ENCODE assay signal across 11 cellular contexts in the genomic region with DNA sequence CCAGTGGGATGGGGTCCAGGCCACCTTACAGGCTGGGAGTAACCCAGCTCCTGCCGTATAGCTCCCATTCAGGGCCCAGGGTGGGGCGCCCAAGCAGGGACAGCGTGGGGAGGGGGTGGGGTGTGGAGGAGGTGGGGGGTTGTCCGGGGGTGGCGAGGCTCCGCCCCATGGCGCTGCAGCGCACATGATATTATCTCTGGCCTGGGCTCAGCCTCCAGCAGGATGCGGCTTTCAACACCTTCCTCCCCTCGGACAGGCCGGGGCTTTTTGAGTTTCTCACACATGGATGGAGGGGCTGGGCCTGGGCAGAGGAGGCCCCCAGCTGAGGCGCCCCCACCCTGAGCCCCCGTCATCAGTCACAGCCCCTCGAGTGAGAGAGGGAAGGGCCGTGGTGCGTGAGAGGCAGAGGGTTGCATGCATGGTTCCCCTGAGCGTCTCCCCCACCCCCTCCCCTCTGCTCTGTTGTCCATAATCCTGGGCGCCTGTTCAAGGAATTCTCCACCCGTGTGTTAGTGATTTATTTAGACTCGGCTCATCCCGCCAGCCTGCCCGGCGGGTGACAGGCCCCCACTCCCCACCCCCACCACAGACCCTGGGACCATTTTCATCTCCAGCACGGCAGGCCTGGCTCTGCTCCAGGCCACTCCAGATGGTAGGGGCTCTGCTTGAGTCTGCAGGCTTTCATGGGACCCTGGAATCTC. TPM values are rescaled to one million over a fixed set of nuclear protein-coding genes. Genes with fewer than 3 reads are reported as not detected.
DNase-seq lines count a peak whose midpoint lies in the region; ATAC-seq and TF ChIP-seq lines count a peak whose summit lies in the region.
"Had no signal": no experiment of that assay in that cellular context is flagged by ENCODE, and none has a peak within 500 bp of the region (broad histone marks: within the 10 kb centered on the region; RNA-seq: fewer than 3 reads in every experiment).

No MANE protein-coding gene starts in this region.

- no peaks in the 10 kb centered on the region for H3F3A ChIP-seq in neural progenitor cell (ENCODE audit: low read depth)

- H4K20me1 ChIP-seq in neural progenitor cell (ENCODE audit: low read depth), result no peaks in the 10 kb centered on the region

- H3K4me1 ChIP-seq in neural progenitor cell (no peaks in the 10 kb centered on the region), Caco-2 (peaks cover 17% of the 10 kb centered on the region)

- no peak overlapping the region for H3K27ac ChIP-seq in neural progenitor cell

- TF ChIP-seq CTCF in neural progenitor cell (IDR thresholded peaks at IDR 0.05), result no peak
- no peak for TF ChIP-seq CTCF in Caco-2 (IDR thresholded peaks at IDR 0.05; ENCODE audit: insufficient read depth in 1 of 2, low read depth in 1 of 2, low read length in 1 of 2, severe bottlenecking in 1 of 2, unreplicated experiment in 1 of 2)
- TF ChIP-seq CTCF in WTC11 (IDR thresholded peaks at IDR 0.05), result no peak

- H3K27me3 ChIP-seq in neural progenitor cell (peaks cover 26% of the 10 kb centered on the region), Caco-2 (replicated peaks; ENCODE audit: control insufficient read depth, insufficient read depth, low read length) (no peaks in the 10 kb centered on the region)

- POLR2A ChIA-PET in Caco-2 (lab: Charles Lee) (interaction anchor here (0.6 kb wide), 1 partner anchor 35 kb away, joined by 3 read pairs; no protein-coding TSS in a partner anchor), WTC11 (lab: Charles Lee) (no interaction called here)

- H3K79me2 ChIP-seq in neural progenitor cell (ENCODE audit: low read depth), result no peaks in the 10 kb centered on the region

- BruUV-seq in Caco-2 (replicated peaks; lab: Mats Ljungman, UMichigan), result no TSS peak

- ATAC-seq in GM19351 (IDR thresholded peaks at IDR 0.05; ENCODE audit: unreplicated experiment) (no peak), WTC11 (no peak)

- H3K27me3 Mint-ChIP-seq in neural progenitor cell (ENCODE audit: insufficient read depth, low read depth) (peaks cover 6% of the 10 kb centered on the region), Caco-2 (ENCODE audit: insufficient read depth, unreplicated experiment) (no peaks in the 10 kb centered on the region), WTC11 (ENCODE audit: low read depth) (peaks cover 23% of the 10 kb centered on the region)

- H3K36me3 Mint-ChIP-seq in neural progenitor cell, result no peaks in the 10 kb centered on the region
- no peaks in the 10 kb centered on the region for H3K36me3 Mint-ChIP-seq in Caco-2 (ENCODE audit: insufficient read depth, unreplicated experiment)
- no peaks in the 10 kb centered on the region for H3K36me3 Mint-ChIP-seq in WTC11

- peaks cover 24% of the 10 kb centered on the region for H3K4me1 Mint-ChIP-seq in neural progenitor cell
- H3K4me1 Mint-ChIP-seq in Caco-2 (ENCODE audit: low read depth, unreplicated experiment), result peaks cover 4% of the 10 kb centered on the region
- no peaks in the 10 kb centered on the region for H3K4me1 Mint-ChIP-seq in WTC11

- TF ChIP-seq POLR2A in erythroblast (IDR thresholded peaks at IDR 0.05; ENCODE audit: low read length), result no peak

- H3K4me3 Mint-ChIP-seq in neural progenitor cell (no peak overlapping the region), Caco-2 (ENCODE audit: unreplicated experiment) (no peak overlapping the region), WTC11 (no peak overlapping the region)

- H3K9ac ChIP-seq in neural progenitor cell, result no peak overlapping the region

- peak overlapping the region; percentile 46 for H3K27ac Mint-ChIP-seq in neural progenitor cell
- no peak overlapping the region for H3K27ac Mint-ChIP-seq in Caco-2 (ENCODE audit: unreplicated experiment)
- no peak overlapping the region for H3K27ac Mint-ChIP-seq in WTC11

- H3K9me3 ChIP-seq in neural progenitor cell (ENCODE audit: low read depth), result no peaks in the 10 kb centered on the region
- H3K9me3 ChIP-seq in Caco-2, result no peaks in the 10 kb centered on the region

- CTCF ChIA-PET in Caco-2 (lab: Charles Lee), result interaction anchor here (0.6 kb wide), 1 partner anchor 89 kb away, joined by 5 read pairs; no protein-coding TSS in a partner anchor
- CTCF ChIA-PET in WTC11 (lab: Charles Lee), result interaction anchor here (1.3 kb wide), 1 partner anchor 9 kb away, joined by 16 read pairs; no protein-coding TSS in a partner anchor

- H3K4me2 ChIP-seq in neural progenitor cell, result no peak overlapping the region

- no peaks in the 10 kb centered on the region for H3K36me3 ChIP-seq in neural progenitor cell
- no peaks in the 10 kb centered on the region for H3K36me3 ChIP-seq in Caco-2 (ENCODE audit: control insufficient read depth, insufficient read depth, low read length)

- H3K4me3 ChIP-seq in neural progenitor cell (no peak overlapping the region), Caco-2 (ENCODE audit: low read depth, low read length) (no peak overlapping the region)

- intact Hi-C loops in Caco-2 (cut with micrococcal nuclease; ENCODE audit: unreplicated experiment), result no loop called here

- no peak overlapping the region for H2AFZ ChIP-seq in neural progenitor cell (replicated peaks)

- no peaks in the 10 kb centered on the region for H3K9me3 Mint-ChIP-seq in neural progenitor cell
- H3K9me3 Mint-ChIP-seq in Caco-2 (ENCODE audit: unreplicated experiment), result no peaks in the 10 kb centered on the region
- H3K9me3 Mint-ChIP-seq in WTC11, result no peaks in the 10 kb centered on the region

- DNase-seq in DMS153 treated with DMSO at 0.1 percent for 48 hours (lab: John Stamatoyannopoulos, UW; ENCODE audit: unreplicated experiment) (peak; percentile 10), NCI-H2171 treated with DMSO at 0.1 percent for 48 hours (lab: John Stamatoyannopoulos, UW) (peak; percentile 67), erythroblast (lab: John Stamatoyannopoulos, UW) (peak; percentile 20 to 24), neural progenitor cell (ENCODE audit: low spot score) (peak; percentile 40), Caco-2 (no peak), WTC11 (ENCODE audit: low spot score) (no peak), OCI-M2 (lab: John Stamatoyannopoulos, UW; ENCODE audit: unreplicated experiment) (no peak)
- DNase-seq: activated T-cell treated with anti-CD3 and anti-CD28 coated beads for 4 hours, Calu3 had no signal

TF ChIP-seq in WTC11, 78 proteins besides CTCF, POLR2A, EP300 and RAD21 (continues in another document):
- TF ChIP-seq, protein P1, sequence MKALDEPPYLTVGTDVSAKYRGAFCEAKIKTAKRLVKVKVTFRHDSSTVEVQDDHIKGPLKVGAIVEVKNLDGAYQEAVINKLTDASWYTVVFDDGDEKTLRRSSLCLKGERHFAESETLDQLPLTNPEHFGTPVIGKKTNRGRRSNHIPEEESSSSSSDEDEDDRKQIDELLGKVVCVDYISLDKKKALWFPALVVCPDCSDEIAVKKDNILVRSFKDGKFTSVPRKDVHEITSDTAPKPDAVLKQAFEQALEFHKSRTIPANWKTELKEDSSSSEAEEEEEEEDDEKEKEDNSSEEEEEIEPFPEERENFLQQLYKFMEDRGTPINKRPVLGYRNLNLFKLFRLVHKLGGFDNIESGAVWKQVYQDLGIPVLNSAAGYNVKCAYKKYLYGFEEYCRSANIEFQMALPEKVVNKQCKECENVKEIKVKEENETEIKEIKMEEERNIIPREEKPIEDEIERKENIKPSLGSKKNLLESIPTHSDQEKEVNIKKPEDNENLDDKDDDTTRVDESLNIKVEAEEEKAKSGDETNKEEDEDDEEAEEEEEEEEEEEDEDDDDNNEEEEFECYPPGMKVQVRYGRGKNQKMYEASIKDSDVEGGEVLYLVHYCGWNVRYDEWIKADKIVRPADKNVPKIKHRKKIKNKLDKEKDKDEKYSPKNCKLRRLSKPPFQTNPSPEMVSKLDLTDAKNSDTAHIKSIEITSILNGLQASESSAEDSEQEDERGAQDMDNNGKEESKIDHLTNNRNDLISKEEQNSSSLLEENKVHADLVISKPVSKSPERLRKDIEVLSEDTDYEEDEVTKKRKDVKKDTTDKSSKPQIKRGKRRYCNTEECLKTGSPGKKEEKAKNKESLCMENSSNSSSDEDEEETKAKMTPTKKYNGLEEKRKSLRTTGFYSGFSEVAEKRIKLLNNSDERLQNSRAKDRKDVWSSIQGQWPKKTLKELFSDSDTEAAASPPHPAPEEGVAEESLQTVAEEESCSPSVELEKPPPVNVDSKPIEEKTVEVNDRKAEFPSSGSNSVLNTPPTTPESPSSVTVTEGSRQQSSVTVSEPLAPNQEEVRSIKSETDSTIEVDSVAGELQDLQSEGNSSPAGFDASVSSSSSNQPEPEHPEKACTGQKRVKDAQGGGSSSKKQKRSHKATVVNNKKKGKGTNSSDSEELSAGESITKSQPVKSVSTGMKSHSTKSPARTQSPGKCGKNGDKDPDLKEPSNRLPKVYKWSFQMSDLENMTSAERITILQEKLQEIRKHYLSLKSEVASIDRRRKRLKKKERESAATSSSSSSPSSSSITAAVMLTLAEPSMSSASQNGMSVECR (CRISPR knock-in tag; IDR thresholded peaks at IDR 0.05; ENCODE audit: borderline replicate concordance), result no peak
- TF ChIP-seq, protein P2, sequence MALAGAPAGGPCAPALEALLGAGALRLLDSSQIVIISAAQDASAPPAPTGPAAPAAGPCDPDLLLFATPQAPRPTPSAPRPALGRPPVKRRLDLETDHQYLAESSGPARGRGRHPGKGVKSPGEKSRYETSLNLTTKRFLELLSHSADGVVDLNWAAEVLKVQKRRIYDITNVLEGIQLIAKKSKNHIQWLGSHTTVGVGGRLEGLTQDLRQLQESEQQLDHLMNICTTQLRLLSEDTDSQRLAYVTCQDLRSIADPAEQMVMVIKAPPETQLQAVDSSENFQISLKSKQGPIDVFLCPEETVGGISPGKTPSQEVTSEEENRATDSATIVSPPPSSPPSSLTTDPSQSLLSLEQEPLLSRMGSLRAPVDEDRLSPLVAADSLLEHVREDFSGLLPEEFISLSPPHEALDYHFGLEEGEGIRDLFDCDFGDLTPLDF (CRISPR knock-in tag; IDR thresholded peaks at IDR 0.05), result no peak
- TF ChIP-seq TCF7 (CRISPR knock-in tag; IDR thresholded peaks at IDR 0.05; ENCODE audit: low read depth) (no peak), GTF2I (CRISPR knock-in tag; conservative IDR thresholded peaks at IDR 0.05) (no peak), KAT7 (CRISPR knock-in tag; IDR thresholded peaks at IDR 0.05; ENCODE audit: borderline replicate concordance) (no peak)

RNA-seq across cellular contexts. Expression of a gene that starts 44.9 kb away (rescaled TPM):
- total RNA-seq in neural progenitor cell (ENCODE audit: low replicate concordance) (0.26 and 0.59 TPM in 2 replicates), Caco-2 (2022) (22.6 and 29.0 TPM in 2 replicates), WTC11 (2021) (0.32 to 0.89 TPM (median 0.79 TPM) in 3 replicates)
- total RNA-seq: bronchial epithelial cell, Calu3 had no signal

Comparison
In these comparisons a context has a peak if more than half of its experiments do, and no peak if none do; other contexts are left out.
1. DNase-seq: peak in DMS153 treated with DMSO at 0.1 percent for 48 hours (single experiment), NCI-H2171 treated with DMSO at 0.1 percent for 48 hours (single experiment), erythroblast (2 of 2) and neural progenitor cell (single experiment); none in Caco-2 (0 of 2), WTC11 (single experiment) and OCI-M2 (single experiment).
2. RNA of a gene that starts 44.9 kb away (total RNA-seq): 22.6 to 29.0 TPM in Caco-2; 0.32 to 0.89 TPM in WTC11 and 0.26 to 0.59 TPM in neural progenitor cell; every median in the first group is over 10 times any median in the second.